ENCODE assay signal across 11 cellular contexts in genomic region chr4:76090241-76090691, GRCh38. TPM values are rescaled to one million over a fixed set of nuclear protein-coding genes. Genes with fewer than 3 reads are reported as not detected.
DNase-seq lines count a peak whose midpoint lies in the region; ATAC-seq, FAIRE-seq and TF ChIP-seq lines count a peak whose summit lies in the region.
"Had no signal": no experiment of that assay in that cellular context is flagged by ENCODE, and none has a peak within 500 bp of the region (broad histone marks: within the 10 kb centered on the region; RNA-seq: fewer than 3 reads in every experiment).

No MANE protein-coding gene starts in this region.

- no peaks in the 10 kb centered on the region for H3K36me3 Mint-ChIP-seq in activated CD4-positive, alpha-beta T cell treated with anti-CD3 and anti-CD28 coated beads, Interleukin-2, amount 10 ng/mL, durations not matched to agents 24 days and 14 days (ENCODE audit: low read depth)

- no peak overlapping the region for H3K9ac ChIP-seq in endothelial cell of umbilical vein (replicated peaks; ENCODE audit: extremely low read depth, insufficient read depth, low read length)
- H3K9ac ChIP-seq in parathyroid adenoma: no peak overlapping the region

- no peaks in the 10 kb centered on the region for H3K9me1 ChIP-seq in endothelial cell of umbilical vein (replicated peaks; ENCODE audit: control insufficient read depth, extremely low read depth, insufficient read depth, low read length)

- no peak overlapping the region for H3K4me3 Mint-ChIP-seq in activated CD4-positive, alpha-beta T cell treated with anti-CD3 and anti-CD28 coated beads, Interleukin-2, amount 10 ng/mL, durations not matched to agents 24 days and 14 days

- no peaks in the 10 kb centered on the region for H4K20me1 ChIP-seq in endothelial cell of umbilical vein (replicated peaks; ENCODE audit: control insufficient read depth, extremely low read depth, insufficient read depth, low read length)

- H3K27ac Mint-ChIP-seq in activated CD4-positive, alpha-beta T cell treated with anti-CD3 and anti-CD28 coated beads, Interleukin-2, amount 10 ng/mL, durations not matched to agents 24 days and 14 days: no peak overlapping the region

- 23 to 28% methylated on average over 7 of the region's 7 CpGs for WGBS in esophagus squamous epithelium, 2 donors

- ATAC-seq in GM18858 (IDR thresholded peaks at IDR 0.05; ENCODE audit: unreplicated experiment): no peak

- DNase-seq in NCI-H2196 (lab: John Stamatoyannopoulos, UW; ENCODE audit: unreplicated experiment) (peak; percentile 14), NCI-H2196 treated with DMSO at 0.1 percent for 48 hours (lab: John Stamatoyannopoulos, UW; ENCODE audit: unreplicated experiment) (no peak), NB4 (ENCODE audit: low read depth) (peak; percentile 95), endothelial cell of umbilical vein (ENCODE audit: low read depth, low spot score) (peak; percentile 79), esophagus squamous epithelium (lab: John Stamatoyannopoulos, UW) (no peak)
- no peak for DNase-seq in activated CD4-positive, alpha-beta T cell treated with anti-CD3 and anti-CD28 coated beads, Interleukin-2, amount 10 ng/mL, durations not matched to agents 24 days and 14 days

- peak overlapping the region; percentile 34 for H2AFZ ChIP-seq in endothelial cell of umbilical vein (ENCODE audit: low read depth, low read length)
- no peak overlapping the region for H2AFZ ChIP-seq in parathyroid adenoma

- H3K36me3 ChIP-seq in endothelial cell of umbilical vein (ENCODE audit: control insufficient read depth in 2 of 2, extremely low read depth in 1 of 2, insufficient read depth in 2 of 2, low read length in 2 of 2) (no peaks in the 10 kb centered on the region), parathyroid adenoma (ENCODE audit: control insufficient read depth, insufficient read depth, low read length) (no peaks in the 10 kb centered on the region), esophagus squamous epithelium (no peaks in the 10 kb centered on the region)

- FAIRE-seq in endothelial cell of umbilical vein (lab: Jason Lieb, UNC): peak; percentile 92

- H3K4me2 ChIP-seq in endothelial cell of umbilical vein (ENCODE audit: insufficient read depth, low read length) (peak overlapping the region; percentile 8), parathyroid adenoma (ENCODE audit: low read length) (peak overlapping the region; percentile 29)

- intact Hi-C loops in endothelial cell of umbilical vein (cut with micrococcal nuclease): no loop called here
- intact Hi-C loops in activated CD4-positive, alpha-beta T cell treated with anti-CD3 and anti-CD28 coated beads, Interleukin-2, amount 10 ng/mL, durations not matched to agents 24 days and 14 days (cut with micrococcal nuclease): no loop called here
- intact Hi-C loops in esophagus squamous epithelium (cut with DNase I): no loop called here

- H3K4me1 ChIP-seq in endothelial cell of umbilical vein (ENCODE audit: control insufficient read depth, extremely low read depth, insufficient read depth, low read length) (peaks cover 7% of the 10 kb centered on the region), parathyroid adenoma (peaks cover 2% of the 10 kb centered on the region), esophagus squamous epithelium (peaks cover 0 to 26% (median 5%) of the 10 kb centered on the region in 3 donors)

- H3K9me3 ChIP-seq in endothelial cell of umbilical vein (replicated peaks; ENCODE audit: control insufficient read depth, insufficient read depth, low read length) (no peaks in the 10 kb centered on the region), parathyroid adenoma (ENCODE audit: control insufficient read depth, low read length) (no peaks in the 10 kb centered on the region), esophagus squamous epithelium (no peaks in the 10 kb centered on the region)

- CTCF ChIA-PET in endothelial cell of umbilical vein (lab: Charles Lee): interaction anchor here (1.0 to 1.1 kb wide), 2 partner anchors 9 to 94 kb away, joined by 3 to 4 read pairs; no protein-coding TSS in a partner anchor

- H3K4me3 ChIP-seq in NB4 (ENCODE audit: low read depth, low read length) (no peak overlapping the region), endothelial cell of umbilical vein (replicated peaks in 1 of 3; ENCODE audit: insufficient read depth in 1 of 3, low read depth in 1 of 3, low read length in 3 of 3) (no peak overlapping the region), parathyroid adenoma (ENCODE audit: low read depth, low read length) (no peak overlapping the region), esophagus squamous epithelium (no peak overlapping the region)

- dilution Hi-C loops in endothelial cell of umbilical vein (cut with MboI; ENCODE audit: extremely low pct_ligation_motif_present, low sequenced_read_pairs): no loop called here

- H3K79me2 ChIP-seq in endothelial cell of umbilical vein (ENCODE audit: control insufficient read depth, insufficient read depth, low read length) (no peaks in the 10 kb centered on the region), parathyroid adenoma (no peaks in the 10 kb centered on the region)

- H3K27me3 ChIP-seq in endothelial cell of umbilical vein (ENCODE audit: control insufficient read depth in 2 of 2, insufficient read depth in 2 of 2, low read length in 2 of 2): no peaks in the 10 kb centered on the region
- no peaks in the 10 kb centered on the region for H3K27me3 ChIP-seq in parathyroid adenoma (ENCODE audit: control insufficient read depth, insufficient read depth, low read length)
- no peaks in the 10 kb centered on the region for H3K27me3 ChIP-seq in esophagus squamous epithelium

- POLR2A ChIA-PET in endothelial cell of umbilical vein (lab: Charles Lee): interaction anchor here (0.6 kb wide), 2 partner anchors 10 to 539 kb away, joined by 3 to 5 read pairs; no protein-coding TSS in a partner anchor

- TF ChIP-seq CTCF in NB4 (IDR thresholded peaks at IDR 0.05; ENCODE audit: low read depth, low read length) (no peak), endothelial cell of umbilical vein (IDR thresholded peaks at IDR 0.05; ENCODE audit: extremely low read depth in 1 of 2, insufficient read depth in 1 of 2, low read depth in 1 of 2, low read length in 2 of 2) (no peak), parathyroid adenoma (IDR thresholded peaks at IDR 0.05) (no peak), esophagus squamous epithelium (IDR thresholded peaks at IDR 0.05) (no peak)

- H3K27ac ChIP-seq in endothelial cell of umbilical vein (ENCODE audit: insufficient read depth, low read depth, low read length) (peak overlapping the region; percentile 38), parathyroid adenoma (no peak overlapping the region), esophagus squamous epithelium (peak overlapping the region in 2 of 4 donors; percentile 37 to 49)
- H3K27ac ChIP-seq: 22Rv1 had no signal

- peaks cover 3% of the 10 kb centered on the region for H3K27me3 Mint-ChIP-seq in activated CD4-positive, alpha-beta T cell treated with anti-CD3 and anti-CD28 coated beads, Interleukin-2, amount 10 ng/mL, durations not matched to agents 24 days and 14 days

- no TSS peak for BruUV-seq in endothelial cell of umbilical vein (replicated peaks; lab: Mats Ljungman, UMichigan)

- H3K9me3 Mint-ChIP-seq in activated CD4-positive, alpha-beta T cell treated with anti-CD3 and anti-CD28 coated beads, Interleukin-2, amount 10 ng/mL, durations not matched to agents 24 days and 14 days: no peaks in the 10 kb centered on the region

- TF ChIP-seq POLR2A in NB4 (IDR thresholded peaks at IDR 0.05; ENCODE audit: extremely low read depth, insufficient read length) (no peak), endothelial cell of umbilical vein (IDR thresholded peaks at IDR 0.05; ENCODE audit: low read depth, low read length) (no peak), esophagus squamous epithelium (IDR thresholded peaks at IDR 0.05) (no peak)

- peaks cover 2% of the 10 kb centered on the region for H3K4me1 Mint-ChIP-seq in activated CD4-positive, alpha-beta T cell treated with anti-CD3 and anti-CD28 coated beads, Interleukin-2, amount 10 ng/mL, durations not matched to agents 24 days and 14 days

RNA-seq across cellular contexts. Expression of gene ART3, which starts 15.8 kb away (rescaled TPM):
- total RNA-seq in endothelial cell of umbilical vein: not detected in 2 replicates
- not detected in 2 replicates for polyA plus RNA-seq in endothelial cell of umbilical vein
- polyA plus RNA-seq in endothelial cell of umbilical vein (2011; cell fraction: cytosol; rRNA removed): 0.06 TPM in 1 of 2 replicates, not detected in the other
- not detected in 2 replicates for polyA plus RNA-seq in endothelial cell of umbilical vein (2011; cell fraction: nucleus; rRNA removed)
- not detected in 2 replicates for polyA plus RNA-seq in endothelial cell of umbilical vein (2012)
- polyA minus RNA-seq in endothelial cell of umbilical vein: 0.13 TPM in 1 of 2 replicates, not detected in the other
- polyA minus RNA-seq in endothelial cell of umbilical vein (2011; cell fraction: cytosol; rRNA and poly(A)+ RNA removed): not detected
- not detected in 2 replicates for polyA minus RNA-seq in endothelial cell of umbilical vein (2011; cell fraction: nucleus; rRNA and poly(A)+ RNA removed)
- not detected in 2 replicates for total RNA-seq in activated CD4-positive, alpha-beta T cell treated with anti-CD3 and anti-CD28 coated beads, Interleukin-2, amount 10 ng/mL, durations not matched to agents 24 days and 14 days
- 1 to 10 TPM in 2 of 4 donors, under 1 TPM in 2; 0.85 to 2.7 (median 1.7) TPM for total RNA-seq in esophagus squamous epithelium
- total RNA-seq: T-helper 1 cell treated with Interleukin-12 subunit alpha and Interleukin-12 subunit beta and Interleukin-4 antibody, amounts not matched to agents 30 ng/mL and 1 ng/mL, for 36 hours had no signal

RNA-seq across cellular contexts. Expression of gene CXCL11, which starts 54.4 kb away (rescaled TPM):
- total RNA-seq in endothelial cell of umbilical vein: 0.55 and 1.1 TPM in 2 replicates
- 0.91 and 1.0 TPM in 2 replicates for polyA plus RNA-seq in endothelial cell of umbilical vein
- polyA plus RNA-seq in endothelial cell of umbilical vein (2011; cell fraction: cytosol; rRNA removed): 0.90 and 1.3 TPM in 2 replicates
- polyA plus RNA-seq in endothelial cell of umbilical vein (2011; cell fraction: nucleus; rRNA removed): 0.14 and 0.36 TPM in 2 replicates
- 1.9 and 4.0 TPM in 2 replicates for polyA plus RNA-seq in endothelial cell of umbilical vein (2012)
- polyA minus RNA-seq in endothelial cell of umbilical vein: 0.17 and 0.74 TPM in 2 replicates
- polyA minus RNA-seq in endothelial cell of umbilical vein (2011; cell fraction: cytosol; rRNA and poly(A)+ RNA removed): not detected
- not detected in 2 replicates for polyA minus RNA-seq in endothelial cell of umbilical vein (2011; cell fraction: nucleus; rRNA and poly(A)+ RNA removed)
- total RNA-seq in activated CD4-positive, alpha-beta T cell treated with anti-CD3 and anti-CD28 coated beads, Interleukin-2, amount 10 ng/mL, durations not matched to agents 24 days and 14 days: 0.54 TPM in 1 of 2 replicates, not detected in the other
- total RNA-seq in esophagus squamous epithelium: under 1 TPM in 1 of 4 donors, not detected in 3; 0.26 TPM
- total RNA-seq: lower leg skin had no signal

RNA-seq across cellular contexts. Expression of gene NUP54, which starts 57.9 kb away (rescaled TPM):
- total RNA-seq in endothelial cell of umbilical vein: 45.7 and 49.9 TPM in 2 replicates
- 15.4 and 25.7 TPM in 2 replicates for polyA plus RNA-seq in endothelial cell of umbilical vein
- polyA plus RNA-seq in endothelial cell of umbilical vein (2011; cell fraction: cytosol; rRNA removed): 28.7 and 30.3 TPM in 2 replicates
- polyA plus RNA-seq in endothelial cell of umbilical vein (2011; cell fraction: nucleus; rRNA removed): 36.4 and 52.6 TPM in 2 replicates
- 21.4 and 32.6 TPM in 2 replicates for polyA plus RNA-seq in endothelial cell of umbilical vein (2012)
- polyA minus RNA-seq in endothelial cell of umbilical vein: 52.7 and 75.3 TPM in 2 replicates
- 19.3 TPM for polyA minus RNA-seq in endothelial cell of umbilical vein (2011; cell fraction: cytosol; rRNA and poly(A)+ RNA removed)
- polyA minus RNA-seq in endothelial cell of umbilical vein (2011; cell fraction: nucleus; rRNA and poly(A)+ RNA removed): 34.6 and 56.3 TPM in 2 replicates
- 72.6 and 75.1 TPM in 2 replicates for total RNA-seq in activated CD4-positive, alpha-beta T cell treated with anti-CD3 and anti-CD28 coated beads, Interleukin-2, amount 10 ng/mL, durations not matched to agents 24 days and 14 days
- total RNA-seq in esophagus squamous epithelium: 10 to 100 TPM; 19.5 to 45.4 (median 36.5) TPM

Comparison
In these comparisons a context has a peak if more than half of its experiments do, and no peak if none do; other contexts are left out.
1. DNase-seq: peak in NCI-H2196 (single experiment), NB4 (single experiment) and endothelial cell of umbilical vein (single experiment); none in NCI-H2196 treated with DMSO at 0.1 percent for 48 hours (single experiment), activated CD4-positive, alpha-beta T cell treated with anti-CD3 and anti-CD28 coated beads, Interleukin-2, amount 10 ng/mL, durations not matched to agents 24 days and 14 days (single experiment) and esophagus squamous epithelium (single experiment).